ENCODE assay signal across 28 cellular contexts in the genomic region with DNA sequence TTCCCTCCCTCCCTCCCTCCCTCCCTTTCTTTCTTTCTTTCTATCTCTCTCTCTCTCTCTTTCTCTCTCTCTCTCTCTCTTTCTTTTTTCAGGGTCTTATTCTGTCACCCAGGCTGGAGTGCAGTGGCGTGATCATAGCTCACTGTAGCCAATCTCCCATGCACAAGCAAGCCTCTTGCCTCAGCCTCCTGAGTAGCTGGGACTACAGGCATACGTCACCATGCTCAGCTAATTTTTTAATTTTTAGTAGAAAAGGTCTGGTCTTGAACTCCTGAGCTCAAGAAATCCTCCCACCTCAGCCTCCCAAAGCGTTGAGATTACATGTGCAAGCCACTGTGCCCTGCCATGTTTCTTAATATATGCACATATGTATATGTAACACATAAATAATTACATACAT. TPM values are rescaled to one million over a fixed set of nuclear protein-coding genes. Genes with fewer than 3 reads are reported as not detected.
A peak's percentile ranks its signal among the peaks of the same experiment; 100 is the strongest.
DNase-seq lines count a peak whose midpoint lies in the region; ATAC-seq, FAIRE-seq and TF ChIP-seq lines count a peak whose summit lies in the region.
"Had no signal": no experiment of that assay in that cellular context is flagged by ENCODE, and none has a peak within 500 bp of the region (broad histone marks: within the 10 kb centered on the region; RNA-seq: fewer than 3 reads in every experiment).

No MANE protein-coding gene starts in this region.

- H3K4ac ChIP-seq in mesenchymal stem cell (ENCODE audit: low read depth in 1 of 2, low read length in 2 of 2), result peak overlapping the region in 1 of 2 experiments; percentile 53

- H3K9ac ChIP-seq in mesenchymal stem cell (ENCODE audit: low read length), result peak overlapping the region; percentile 56
- H3K9ac ChIP-seq: SK-N-SH had no signal

- intact Hi-C loops in thyroid gland (cut with DNase I), result no loop called here

- peak overlapping the region in 1 of 2 experiments; percentile 9 for H3K18ac ChIP-seq in mesenchymal stem cell (ENCODE audit: low read depth in 1 of 2, low read length in 2 of 2)

- FAIRE-seq in GM12891 (lab: Jason Lieb, UNC), result no peak

- no peak for ATAC-seq in GM21423 (IDR thresholded peaks at IDR 0.05; ENCODE audit: unreplicated experiment)
- ATAC-seq: activated CD4-positive, CD25-positive, alpha-beta regulatory T cell treated with anti-CD3 and anti-CD28 coated beads, Interleukin-2, amount 50 U/mL, for 24 hours; activated T-helper 17 cell treated with anti-CD3 and anti-CD28 coated beads, Interleukin-2, amount 50 U/mL, for 72 hours; gastroesophageal sphincter; left cardiac atrium had no signal

- TF ChIP-seq POLR2A in thyroid gland (IDR thresholded peaks at IDR 0.05), result no peak
- no peak for TF ChIP-seq POLR2A in GM12891 (IDR thresholded peaks at IDR 0.05; ENCODE audit: low read depth, low read length)

- no peak overlapping the region for H4K91ac ChIP-seq in mesenchymal stem cell (ENCODE audit: low read length)

- H3K27me3 ChIP-seq in mesenchymal stem cell (ENCODE audit: control insufficient read depth in 1 of 2, insufficient read depth in 1 of 2, low read length in 2 of 2) (no peaks in the 10 kb centered on the region), thyroid gland (no peaks in the 10 kb centered on the region)
- H3K27me3 ChIP-seq: breast epithelium, ovary, tibial artery had no signal

- H3K9me3 ChIP-seq in mesenchymal stem cell (ENCODE audit: control insufficient read depth, low read length) (no peaks in the 10 kb centered on the region), thyroid gland (no peaks in the 10 kb centered on the region)
- H3K9me3 ChIP-seq: breast epithelium, gastroesophageal sphincter, ovary, SK-N-SH, tibial artery had no signal

- H2AFZ ChIP-seq in mesenchymal stem cell (ENCODE audit: low read depth, low read length), result no peak overlapping the region

- H2BK15ac ChIP-seq in mesenchymal stem cell (ENCODE audit: low read depth, poor library complexity, severe bottlenecking), result no peak overlapping the region

- no peak overlapping the region for H3K4me2 ChIP-seq in mesenchymal stem cell (ENCODE audit: low read length, poor library complexity, severe bottlenecking)
- H3K4me2 ChIP-seq: SK-N-SH had no signal

- no peak overlapping the region for H2BK12ac ChIP-seq in mesenchymal stem cell (ENCODE audit: low read length in 2 of 2)

- peaks cover 15% of the 10 kb centered on the region for H3K4me1 ChIP-seq in mesenchymal stem cell (ENCODE audit: control insufficient read depth, insufficient read depth, low read depth, low read length)
- H3K4me1 ChIP-seq in thyroid gland, result peaks cover 8 to 41% of the 10 kb centered on the region in 2 donors
- H3K4me1 ChIP-seq: breast epithelium had no signal

- H4K8ac ChIP-seq in mesenchymal stem cell (ENCODE audit: low read length), result no peak overlapping the region

- TF ChIP-seq CTCF in VCaP (conservative IDR thresholded peaks at IDR 0.05) (no peak), thyroid gland (IDR thresholded peaks at IDR 0.05) (no peak)

- H3K4me3 ChIP-seq in mesenchymal stem cell (ENCODE audit: insufficient read depth in 1 of 2, low read depth in 1 of 2, low read length in 2 of 2), result no peak overlapping the region
- no peak overlapping the region for H3K4me3 ChIP-seq in thyroid gland (replicated peaks in 1 of 3)
- H3K4me3 ChIP-seq: breast epithelium, gastroesophageal sphincter, ovary, tibial artery had no signal

- peaks cover 22% of the 10 kb centered on the region for H3K79me1 ChIP-seq in mesenchymal stem cell (replicated peaks; ENCODE audit: low read length, poor library complexity, severe bottlenecking)

- H3K27ac ChIP-seq in VCaP, result peak overlapping the region; percentile 84
- H3K27ac ChIP-seq in mesenchymal stem cell (ENCODE audit: low read length, poor library complexity, severe bottlenecking), result no peak overlapping the region
- peak overlapping the region in 2 of 3 donors; percentile 40 to 50 for H3K27ac ChIP-seq in thyroid gland
- H3K27ac ChIP-seq: gastroesophageal sphincter, ovary had no signal

- no peak overlapping the region for H3K23ac ChIP-seq in mesenchymal stem cell (ENCODE audit: low read length in 2 of 2)

- H2BK120ac ChIP-seq in mesenchymal stem cell (ENCODE audit: low read depth, low read length), result peak overlapping the region; percentile 45

- no peak overlapping the region for H2BK5ac ChIP-seq in mesenchymal stem cell (ENCODE audit: low read depth, low read length, poor library complexity, severe bottlenecking)

- DNase-seq in DMS53 (lab: John Stamatoyannopoulos, UW) (peak; percentile 67), DMS53 treated with DMSO at 0.1 percent for 48 hours (lab: John Stamatoyannopoulos, UW; ENCODE audit: unreplicated experiment) (no peak), mesenchymal stem cell (peak; percentile 66), thyroid gland (no peak), GM12891 (ENCODE audit: insufficient read length, low spot score) (no peak)
- DNase-seq in stimulated activated CD4-positive, alpha-beta T cell treated with anti-CD3 and anti-CD28 coated beads, Interleukin-1b, Interleukin-23, amount 100 ng/mL, for 48 hours, result no peak
- DNase-seq: 8988T; activated CD4-positive, alpha-beta memory T cell treated with anti-CD3 and anti-CD28 coated beads for 36 hours; activated naive CD4-positive, alpha-beta T cell treated with anti-CD3 and anti-CD28 coated beads, Interleukin-2, amount 50 U/mL, for 16 hours; Calu3; H9; hippocampal formation; KG1; left cardiac atrium; mammary epithelial cell; NCI-H1105 treated with DMSO at 0.1 percent for 48 hours; NCI-H1930; NCI-H2171 treated with DMSO at 0.1 percent for 48 hours; nephron progenitor cell; ovary; SK-N-SH had no signal

- WGBS in mesenchymal stem cell, result 62% methylated on average over 1 of the region's 3 CpGs
- 79 to 90% methylated on average over 3 of the region's 3 CpGs for WGBS in thyroid gland, 2 donors

- H3K36me3 ChIP-seq in mesenchymal stem cell (ENCODE audit: control insufficient read depth in 1 of 2, insufficient read depth in 2 of 2, low read depth in 1 of 2, low read length in 2 of 2) (peaks cover 15 to 20% of the 10 kb centered on the region in 2 experiments), thyroid gland (no peaks in the 10 kb centered on the region)
- H3K36me3 ChIP-seq: breast epithelium, ovary had no signal

- no peak overlapping the region for H3K14ac ChIP-seq in mesenchymal stem cell (ENCODE audit: low read length in 2 of 2)

- no peak overlapping the region for H2AK5ac ChIP-seq in mesenchymal stem cell (ENCODE audit: low read length, severe bottlenecking)

TF ChIP-seq in GM12891, 5 proteins besides CTCF, POLR2A, EP300 and RAD21:
- TF ChIP-seq POLR2AphosphoS5 (IDR thresholded peaks at IDR 0.05; ENCODE audit: low read depth, low read length) (no peak), PAX5 (IDR thresholded peaks at IDR 0.05; ENCODE audit: insufficient read depth, low read length, severe bottlenecking) (no peak), TAF1 (IDR thresholded peaks at IDR 0.05; ENCODE audit: low read depth, low read length) (no peak), SPI1 (IDR thresholded peaks at IDR 0.05; ENCODE audit: low read depth, low read length) (no peak), POU2F2 (IDR thresholded peaks at IDR 0.05; ENCODE audit: low read depth, low read length) (no peak)

RNA-seq across cellular contexts. Expression of gene TSKU, which starts 19.0 kb away (rescaled TPM):
- polyA plus RNA-seq in mesenchymal stem cell (2013, experiment 1 of 2), result 47.5 TPM
- 48.4 TPM for polyA plus RNA-seq in mesenchymal stem cell (2013, experiment 2 of 2)
- 100 to 1,000 TPM in 2 of 4 donors, 10 to 100 TPM in 2; 95.6 to 152 (median 99.2) TPM for total RNA-seq in thyroid gland
- 0.62 TPM for polyA plus RNA-seq in GM12891 (2012; ENCODE audit: low read depth, missing spikeins)

RNA-seq across cellular contexts. Expression of gene ACER3, which starts 58.6 kb away (rescaled TPM):
- polyA plus RNA-seq in mesenchymal stem cell (2013, experiment 1 of 2), result 9.7 TPM
- 11.0 TPM for polyA plus RNA-seq in mesenchymal stem cell (2013, experiment 2 of 2)
- total RNA-seq in thyroid gland, result 10 to 100 TPM; 11.5 to 29.3 (median 17.9) TPM
- polyA plus RNA-seq in GM12891 (2012; ENCODE audit: low read depth, missing spikeins), result 2.5 TPM

Comparison
In these comparisons a context has a peak if more than half of its experiments do, and no peak if none do; other contexts are left out.
1. DNase-seq: peak in DMS53 (single experiment) and mesenchymal stem cell (single experiment); none in DMS53 treated with DMSO at 0.1 percent for 48 hours (single experiment), thyroid gland (0 of 2), stimulated activated CD4-positive, alpha-beta T cell treated with anti-CD3 and anti-CD28 coated beads, Interleukin-1b, Interleukin-23, amount 100 ng/mL, for 48 hours (single experiment) and GM12891 (single experiment).